1 cellular context compared by ENCODE assay signal in the genomic region with DNA sequence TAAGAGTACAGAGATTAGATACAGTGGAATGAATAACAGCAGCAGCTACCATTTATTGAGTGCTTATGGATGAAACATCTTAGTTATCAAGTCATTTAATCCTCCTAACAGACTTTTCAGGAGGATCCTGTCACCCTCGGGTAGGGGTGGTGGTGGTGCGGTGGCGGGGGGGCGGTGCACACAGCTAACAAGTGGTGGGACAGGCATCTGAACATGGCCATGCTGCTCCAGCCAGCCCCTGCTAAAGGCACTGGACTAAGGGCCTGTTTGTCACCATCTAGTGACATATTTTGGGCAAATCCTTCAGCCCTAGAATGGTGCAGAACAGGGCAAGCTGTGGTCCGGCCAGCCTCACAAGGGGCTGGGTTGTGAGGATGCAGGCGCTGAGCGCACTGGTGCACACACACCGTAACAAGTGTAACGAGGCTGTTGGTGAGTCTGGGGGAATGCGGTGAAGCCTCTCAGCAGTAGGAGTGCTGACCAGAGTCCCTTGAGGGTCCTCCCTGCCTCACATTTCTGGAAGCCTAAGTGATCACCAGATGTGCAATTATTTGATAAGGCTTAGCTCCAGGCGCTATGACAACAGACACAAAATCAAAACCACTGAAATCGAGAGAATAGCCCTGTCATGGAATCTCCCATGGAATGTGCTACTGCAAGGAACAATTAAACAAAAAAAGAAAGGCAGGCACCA.
TF ChIP-seq lines count a peak whose summit lies in the region.

No MANE protein-coding gene starts in this region.

TF ChIP-seq in H1, 55 proteins besides CTCF, POLR2A, EP300 and RAD21:
- TF ChIP-seq KDM5A (IDR thresholded peaks at IDR 0.05; ENCODE audit: low read length), result no peak
- TF ChIP-seq RFX5 (IDR thresholded peaks at IDR 0.05; ENCODE audit: borderline replicate concordance, low read depth, low read length), result no peak
- no peak for TF ChIP-seq SP1 (IDR thresholded peaks at IDR 0.05; ENCODE audit: low read depth, low read length)
- no peak for TF ChIP-seq CREB1 (IDR thresholded peaks at IDR 0.05)
- no peak for TF ChIP-seq CEBPB (IDR thresholded peaks at IDR 0.05; ENCODE audit: low read depth, low read length)
- TF ChIP-seq NRF1 (IDR thresholded peaks at IDR 0.05; ENCODE audit: low read depth, low read length), result no peak
- TF ChIP-seq CBX5 (IDR thresholded peaks at IDR 0.05; ENCODE audit: low read depth, low read length), result no peak
- TF ChIP-seq SUZ12 (IDR thresholded peaks at IDR 0.05; ENCODE audit: low read length), result no peak
- no peak for TF ChIP-seq HDAC6 (IDR thresholded peaks at IDR 0.05; ENCODE audit: low read depth, low read length)
- no peak for TF ChIP-seq SP4 (IDR thresholded peaks at IDR 0.05; ENCODE audit: low read length)
